Comparison of ENCODE assay signal across 28 cellular contexts in the genomic region with DNA sequence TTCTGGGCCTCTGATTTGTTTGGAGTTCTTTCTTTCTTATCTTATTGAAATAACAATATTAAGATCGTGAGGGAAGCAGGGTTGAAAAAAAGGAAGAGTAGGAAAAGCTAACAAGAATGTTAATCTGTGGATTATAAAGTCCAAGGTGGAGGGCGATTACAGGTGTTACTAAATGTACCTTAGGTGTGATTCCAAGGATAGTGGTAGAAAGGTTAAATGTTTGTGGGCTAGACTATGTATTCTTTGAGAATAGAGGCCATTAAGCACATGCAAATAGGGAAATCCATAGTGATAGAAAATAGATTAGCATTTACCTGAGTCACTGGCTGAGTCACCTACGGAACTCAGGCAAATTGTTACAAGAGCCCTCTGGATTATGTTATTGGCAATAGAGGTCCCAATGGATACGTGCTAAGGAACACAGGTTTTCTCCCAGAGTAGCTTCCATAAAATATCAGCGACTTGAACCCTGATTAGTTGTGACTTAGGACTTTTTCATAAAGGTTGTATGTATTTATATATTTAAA. TPM values are rescaled to one million over a fixed set of nuclear protein-coding genes. Genes with fewer than 3 reads are reported as not detected.
DNase-seq lines count a peak whose midpoint lies in the region; ATAC-seq, FAIRE-seq and TF ChIP-seq lines count a peak whose summit lies in the region.
"Had no signal": no experiment of that assay in that cellular context is flagged by ENCODE, and none has a peak within 500 bp of the region (broad histone marks: within the 10 kb centered on the region; RNA-seq: fewer than 3 reads in every experiment).

No MANE protein-coding gene starts in this region.

- H3K27me3 Mint-ChIP-seq in CD14-positive monocyte (ENCODE audit: low read depth in 3 of 3): no peaks in the 10 kb centered on the region
- H3K27me3 Mint-ChIP-seq: CD4-positive, alpha-beta T cell had no signal

- no peak overlapping the region for H3K4me3 ChIP-seq in bronchial epithelial cell (ENCODE audit: low read depth, low read length)
- H3K4me3 ChIP-seq: BLaER1, SJSA1 had no signal

- TF ChIP-seq CTCF in bronchial epithelial cell (IDR thresholded peaks at IDR 0.05; ENCODE audit: insufficient read depth, low read length, severe bottlenecking): no peak
- no peak for TF ChIP-seq CTCF in CD14-positive monocyte (IDR thresholded peaks at IDR 0.05)

- no peaks in the 10 kb centered on the region for H3K36me3 ChIP-seq in bronchial epithelial cell (ENCODE audit: control insufficient read depth, insufficient read depth, low read length)
- H3K36me3 ChIP-seq: BLaER1, SJSA1 had no signal

- ATAC-seq in left colon (peak; percentile 79), HG03039 (IDR thresholded peaks at IDR 0.05; ENCODE audit: unreplicated experiment) (no peak), GM18520 (IDR thresholded peaks at IDR 0.05; ENCODE audit: unreplicated experiment) (no peak)
- ATAC-seq: PC-3 had no signal

- H3K9me3 Mint-ChIP-seq in CD14-positive monocyte: no peaks in the 10 kb centered on the region
- H3K9me3 Mint-ChIP-seq: CD4-positive, alpha-beta T cell had no signal

- no peak overlapping the region for H3K4me3 Mint-ChIP-seq in CD14-positive monocyte
- H3K4me3 Mint-ChIP-seq: CD4-positive, alpha-beta T cell had no signal

- FAIRE-seq in bronchial epithelial cell (lab: Jason Lieb, UNC): no peak
- FAIRE-seq: GM12891, H1 had no signal

- H3K36me3 Mint-ChIP-seq in CD14-positive monocyte: no peaks in the 10 kb centered on the region

- H3K27ac Mint-ChIP-seq in CD14-positive monocyte: no peak overlapping the region
- H3K27ac Mint-ChIP-seq: CD4-positive, alpha-beta T cell had no signal

- intact Hi-C loops in left colon (cut with DNase I, micrococcal nuclease): no loop called here
- intact Hi-C loops in posterior vena cava (cut with DNase I): no loop called here
- intact Hi-C loops in CD14-positive monocyte (cut with micrococcal nuclease): no loop called here

- DNase-seq in HPDE6-E6E7 (ENCODE audit: extremely low spot score): peak; percentile 12
- peak; percentile 78 for DNase-seq in bronchial epithelial cell (ENCODE audit: low read depth)
- no peak for DNase-seq in left colon
- no peak for DNase-seq in posterior vena cava (ENCODE audit: low spot score)
- no peak for DNase-seq in CD14-positive monocyte (ENCODE audit: low spot score)
- DNase-seq: CD4-positive, alpha-beta T cell; DMS 273 treated with DMSO at 0.1 percent for 48 hours; DMS79; EL; GDM1; HCEC 1CT; NCI-H1092; NCI-H1417 treated with DMSO at 0.1 percent for 48 hours; NCI-H1694 treated with DMSO at 0.1 percent for 48 hours; NCI-H2081; NCI-H2171; NCI-H226; NCI-H510A treated with DMSO at 0.1 percent for 48 hours; NCI-H774; Right ventricle myocardium superior had no signal

- H3K4me1 Mint-ChIP-seq in CD14-positive monocyte: no peaks in the 10 kb centered on the region

- H3K27me3 ChIP-seq in bronchial epithelial cell (ENCODE audit: control insufficient read depth, insufficient read depth, low read length): no peaks in the 10 kb centered on the region
- H3K27me3 ChIP-seq: BLaER1 had no signal

RNA-seq across cellular contexts. Expression of a gene that starts 9.0 kb away (rescaled TPM):
- under 0.01 TPM in 1 of 2 replicates, not detected in the other for total RNA-seq in bronchial epithelial cell
- 10 to 100 TPM; 25.8 to 41.1 TPM for total RNA-seq in left colon
- under 1 TPM; 0.24 to 0.51 TPM for total RNA-seq in posterior vena cava
- polyA plus RNA-seq in CD14-positive monocyte: not detected
- total RNA-seq: CD4-positive, alpha-beta T cell; H1; PC-3; SJSA1 had no signal
- polyA plus RNA-seq: AG04450 had no signal

Comparison
In these comparisons a context has a peak if more than half of its experiments do, and no peak if none do; other contexts are left out.
1. DNase-seq: peak in HPDE6-E6E7 (single experiment) and bronchial epithelial cell (single experiment); none in left colon (0 of 2), posterior vena cava (single experiment) and CD14-positive monocyte (single experiment).
2. RNA of a gene that starts 9.0 kb away (total RNA-seq): 25.8 to 41.1 TPM in left colon; 0.24 to 0.51 TPM in posterior vena cava and under 0.01 TPM in bronchial epithelial cell; every median in the first group is over 10 times any median in the second.